8 cellular contexts compared by ENCODE assay signal in genomic region chr15:32342784-32343199, GRCh38.
DNase-seq lines count a peak whose midpoint lies in the region; ATAC-seq, FAIRE-seq and TF ChIP-seq lines count a peak whose summit lies in the region.
"Not testable (repeated sequence)": the region's sequence is repeated elsewhere in the genome, so short reads cannot be mapped to it uniquely, and the experiment has no call there.

No MANE protein-coding gene starts in this region.

- DNase-seq in T-helper 17 cell (peak in 1 of 3 donors; percentile 7), foreskin melanocyte (peak; percentile 0), kidney (peak; percentile 58), neuronal stem cell (ENCODE audit: low spot score) (peak; percentile 20)
- not testable (repeated sequence) for DNase-seq in activated naive CD4-positive, alpha-beta T cell treated with anti-CD3 and anti-CD28 coated beads, Interleukin-2, amount 50 U/mL, for 72 hours (ENCODE audit: low spot score in 2 of 2)
- peak; percentile 15 for DNase-seq in stimulated activated naive CD8-positive, alpha-beta T cell treated with anti-CD3 and anti-CD28 coated beads, Interleukin-15, Interleukin-2, amounts not matched to agents 100 U/mL and 50 U/mL, for 24 hours

- H3K79me1 ChIP-seq in neuronal stem cell (ENCODE audit: low read depth, low read length), result not testable (repeated sequence)

- not testable (repeated sequence) for H2BK12ac ChIP-seq in neuronal stem cell (ENCODE audit: low read length)

- not testable (repeated sequence) for H3K23ac ChIP-seq in neuronal stem cell (ENCODE audit: low read depth, low read length, poor library complexity)

- not testable (repeated sequence) for H2AK5ac ChIP-seq in neuronal stem cell (ENCODE audit: low read depth, low read length)

- not testable (repeated sequence) for H2AFZ ChIP-seq in neuronal stem cell (ENCODE audit: low read length)

- H3K14ac ChIP-seq in neuronal stem cell (ENCODE audit: low read length), result not testable (repeated sequence)

- not testable (repeated sequence) for H3K27me3 Mint-ChIP-seq in T-helper 17 cell

- intact Hi-C loops in kidney (cut with DNase I), result not testable (repeated sequence)

- not testable (repeated sequence) for H2BK5ac ChIP-seq in neuronal stem cell (ENCODE audit: low read length)

- H3K4me3 ChIP-seq in BLaER1 treated with 17β-estradiol and CSF1 and Interleukin-3, amounts not matched to agents 10 nM and 100 nM, result peak overlapping the region; percentile 35 to 63 (median 52); a peak in 19 of 20 replicates
- peak overlapping the region; percentile 37 for H3K4me3 ChIP-seq in HUES64 (ENCODE audit: low read length)
- H3K4me3 ChIP-seq in kidney (ENCODE audit: low read length in 2 of 2), result not testable (repeated sequence)
- peak overlapping the region in 1 of 2 donors; percentile 31 for H3K4me3 ChIP-seq in neuronal stem cell (ENCODE audit: low read length in 2 of 2)

- peak overlapping the region in 10 of 11 experiments; percentile 44 to 72 (median 60) for H3K4me2 ChIP-seq in BLaER1 treated with 17β-estradiol and CSF1 and Interleukin-3, amounts not matched to agents 10 nM and 100 nM
- peak overlapping the region; percentile 45 for H3K4me2 ChIP-seq in neuronal stem cell (ENCODE audit: insufficient read depth, low read length, poor library complexity, severe bottlenecking)

- not testable (repeated sequence) for TF ChIP-seq CTCF in kidney (IDR thresholded peaks at IDR 0.05; ENCODE audit: borderline replicate concordance, extremely low read depth, insufficient read depth)

- peaks cover 19 to 30% (median 22%) of the 10 kb centered on the region in 11 experiments; a peak in 21 of 22 replicates for H3K27me3 ChIP-seq in BLaER1 treated with 17β-estradiol and CSF1 and Interleukin-3, amounts not matched to agents 10 nM and 100 nM
- H3K27me3 ChIP-seq in HUES64 (ENCODE audit: insufficient read depth, low read length), result peaks cover 18% of the 10 kb centered on the region
- not testable (repeated sequence) for H3K27me3 ChIP-seq in neuronal stem cell (ENCODE audit: control insufficient read depth in 3 of 3, insufficient read depth in 3 of 3, low read depth in 1 of 3, low read length in 3 of 3)

- H3K4me1 Mint-ChIP-seq in T-helper 17 cell, result not testable (repeated sequence)

- H3K9ac ChIP-seq in BLaER1 treated with 17β-estradiol and CSF1 and Interleukin-3, amounts not matched to agents 10 nM and 100 nM, result peak overlapping the region in 2 of 11 experiments; percentile 40 to 55; a peak in 3 of 22 replicates
- not testable (repeated sequence) for H3K9ac ChIP-seq in HUES64 (ENCODE audit: low read depth, low read length); kidney (ENCODE audit: low read length in 2 of 2); neuronal stem cell (ENCODE audit: low read depth, low read length, poor library complexity)

- H3K18ac ChIP-seq in neuronal stem cell (ENCODE audit: low read length), result not testable (repeated sequence)

- not testable (repeated sequence) for H3K9me3 ChIP-seq in BLaER1 treated with 17β-estradiol and CSF1 and Interleukin-3, amounts not matched to agents 10 nM and 100 nM (replicated peaks in 1 of 11); HUES64 (ENCODE audit: insufficient read depth, low read depth, low read length); T-helper 17 cell (ENCODE audit: control insufficient read depth, low read length, poor library complexity, severe bottlenecking); kidney (ENCODE audit: control insufficient read depth in 1 of 2, low read length in 2 of 2); neuronal stem cell (replicated peaks in 1 of 2; ENCODE audit: control insufficient read depth in 2 of 2, insufficient read depth in 1 of 2, low read depth in 1 of 2, low read length in 2 of 2)

- FAIRE-seq in kidney (lab: Jason Lieb, UNC), result not testable (repeated sequence)

- not testable (repeated sequence) for H3K36me3 Mint-ChIP-seq in T-helper 17 cell (ENCODE audit: low read depth); activated naive CD4-positive, alpha-beta T cell treated with anti-CD3 and anti-CD28 coated beads, Interleukin-2, amount 50 U/mL, for 72 hours

- not testable (repeated sequence) for H3K27ac Mint-ChIP-seq in T-helper 17 cell; activated naive CD4-positive, alpha-beta T cell treated with anti-CD3 and anti-CD28 coated beads, Interleukin-2, amount 50 U/mL, for 72 hours

- H3K36me3 ChIP-seq in BLaER1 treated with 17β-estradiol and CSF1 and Interleukin-3, amounts not matched to agents 10 nM and 100 nM; HUES64 (ENCODE audit: insufficient read depth, low read length); kidney (ENCODE audit: control insufficient read depth in 1 of 2, insufficient read depth in 2 of 2, low read length in 2 of 2); neuronal stem cell (replicated peaks in 1 of 2; ENCODE audit: control insufficient read depth in 2 of 2, insufficient read depth in 2 of 2, low read length in 2 of 2): not testable (repeated sequence)

- H2BK120ac ChIP-seq in neuronal stem cell (ENCODE audit: low read depth, low read length), result not testable (repeated sequence)

- H4K20me1 ChIP-seq in BLaER1 treated with 17β-estradiol and CSF1 and Interleukin-3, amounts not matched to agents 10 nM and 100 nM, result not testable (repeated sequence)

- H3K4me3 Mint-ChIP-seq in T-helper 17 cell, result peak overlapping the region; percentile 19

- H2BK15ac ChIP-seq in neuronal stem cell (ENCODE audit: low read length), result not testable (repeated sequence)

- WGBS in HUES64, result 0% methylated on average over 12 of the region's 29 CpGs
- no CpG with 5 or more reads among the region's 29 CpGs for WGBS in neuronal stem cell (ENCODE audit: extremely low coverage in 2 of 2, insufficient read length in 2 of 2, insufficient replicate concordance in 1 of 2), 2 donors

- peak; percentile 18 for ATAC-seq in T-helper 17 cell
- peak; percentile 27 to 36 for ATAC-seq in activated naive CD4-positive, alpha-beta T cell treated with anti-CD3 and anti-CD28 coated beads, Interleukin-2, amount 50 U/mL, for 72 hours
- not testable (repeated sequence) for ATAC-seq in stimulated activated naive CD8-positive, alpha-beta T cell treated with anti-CD3 and anti-CD28 coated beads, Interleukin-15, Interleukin-2, amounts not matched to agents 100 U/mL and 50 U/mL, for 24 hours

- not testable (repeated sequence) for H3K9me3 Mint-ChIP-seq in activated naive CD4-positive, alpha-beta T cell treated with anti-CD3 and anti-CD28 coated beads, Interleukin-2, amount 50 U/mL, for 72 hours

- H4K91ac ChIP-seq in neuronal stem cell (ENCODE audit: low read depth, low read length, poor library complexity), result not testable (repeated sequence)

- H3K4ac ChIP-seq in neuronal stem cell (ENCODE audit: low read length), result not testable (repeated sequence)

- H4K8ac ChIP-seq in neuronal stem cell (ENCODE audit: low read depth, low read length), result not testable (repeated sequence)

- not testable (repeated sequence) for H3K4me1 ChIP-seq in BLaER1 treated with 17β-estradiol and CSF1 and Interleukin-3, amounts not matched to agents 10 nM and 100 nM; HUES64 (ENCODE audit: insufficient read depth, low read length); kidney (ENCODE audit: control insufficient read depth in 1 of 2, insufficient read depth in 1 of 2, low read depth in 1 of 2, low read length in 2 of 2); neuronal stem cell (ENCODE audit: control insufficient read depth in 2 of 2, insufficient read depth in 1 of 2, low read depth in 1 of 2, low read length in 2 of 2)

- not testable (repeated sequence) for H3K27ac ChIP-seq in BLaER1 treated with 17β-estradiol and CSF1 and Interleukin-3, amounts not matched to agents 10 nM and 100 nM; HUES64 (ENCODE audit: low read depth, low read length); kidney (ENCODE audit: low read depth in 2 of 2, low read length in 2 of 2); neuronal stem cell (replicated peaks; ENCODE audit: low read length)
